1 cellular context compared by ENCODE assay signal in genomic region chr15:42490743-42491539, GRCh38.
TF ChIP-seq lines count a peak whose summit lies in the region.

TSS of gene ZNF106 (minus strand) at chr15:42491141. CDS start at chr15:42472289, 18,852 bp downstream.

TF ChIP-seq in WTC11, 78 proteins besides CTCF, POLR2A, EP300 and RAD21 (continued from another document):
- TF ChIP-seq NR2C2 (CRISPR knock-in tag; IDR thresholded peaks at IDR 0.05) (no peak), ZNF416 (CRISPR knock-in tag; IDR thresholded peaks at IDR 0.05) (no peak), TCF7 (CRISPR knock-in tag; IDR thresholded peaks at IDR 0.05; ENCODE audit: low read depth) (no peak), ZNF671 (CRISPR knock-in tag; IDR thresholded peaks at IDR 0.05) (no peak; the same call in 1 of the 2 replicates), HMGXB4 (CRISPR knock-in tag; IDR thresholded peaks at IDR 0.05) (peak; percentile 79), GABPB1 (CRISPR knock-in tag; IDR thresholded peaks at IDR 0.05) (peak; percentile 65; the same call in 1 of the 2 replicates), ZNF281 (CRISPR knock-in tag; IDR thresholded peaks at IDR 0.05) (no peak), GRHL2 (CRISPR knock-in tag; IDR thresholded peaks at IDR 0.05; ENCODE audit: insufficient replicate concordance, severe bottlenecking) (no peak)
- TF ChIP-seq, protein P1, sequence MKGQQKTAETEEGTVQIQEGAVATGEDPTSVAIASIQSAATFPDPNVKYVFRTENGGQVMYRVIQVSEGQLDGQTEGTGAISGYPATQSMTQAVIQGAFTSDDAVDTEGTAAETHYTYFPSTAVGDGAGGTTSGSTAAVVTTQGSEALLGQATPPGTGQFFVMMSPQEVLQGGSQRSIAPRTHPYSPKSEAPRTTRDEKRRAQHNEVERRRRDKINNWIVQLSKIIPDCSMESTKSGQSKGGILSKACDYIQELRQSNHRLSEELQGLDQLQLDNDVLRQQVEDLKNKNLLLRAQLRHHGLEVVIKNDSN (CRISPR knock-in tag; IDR thresholded peaks at IDR 0.05): no peak
- TF ChIP-seq, protein P2, sequence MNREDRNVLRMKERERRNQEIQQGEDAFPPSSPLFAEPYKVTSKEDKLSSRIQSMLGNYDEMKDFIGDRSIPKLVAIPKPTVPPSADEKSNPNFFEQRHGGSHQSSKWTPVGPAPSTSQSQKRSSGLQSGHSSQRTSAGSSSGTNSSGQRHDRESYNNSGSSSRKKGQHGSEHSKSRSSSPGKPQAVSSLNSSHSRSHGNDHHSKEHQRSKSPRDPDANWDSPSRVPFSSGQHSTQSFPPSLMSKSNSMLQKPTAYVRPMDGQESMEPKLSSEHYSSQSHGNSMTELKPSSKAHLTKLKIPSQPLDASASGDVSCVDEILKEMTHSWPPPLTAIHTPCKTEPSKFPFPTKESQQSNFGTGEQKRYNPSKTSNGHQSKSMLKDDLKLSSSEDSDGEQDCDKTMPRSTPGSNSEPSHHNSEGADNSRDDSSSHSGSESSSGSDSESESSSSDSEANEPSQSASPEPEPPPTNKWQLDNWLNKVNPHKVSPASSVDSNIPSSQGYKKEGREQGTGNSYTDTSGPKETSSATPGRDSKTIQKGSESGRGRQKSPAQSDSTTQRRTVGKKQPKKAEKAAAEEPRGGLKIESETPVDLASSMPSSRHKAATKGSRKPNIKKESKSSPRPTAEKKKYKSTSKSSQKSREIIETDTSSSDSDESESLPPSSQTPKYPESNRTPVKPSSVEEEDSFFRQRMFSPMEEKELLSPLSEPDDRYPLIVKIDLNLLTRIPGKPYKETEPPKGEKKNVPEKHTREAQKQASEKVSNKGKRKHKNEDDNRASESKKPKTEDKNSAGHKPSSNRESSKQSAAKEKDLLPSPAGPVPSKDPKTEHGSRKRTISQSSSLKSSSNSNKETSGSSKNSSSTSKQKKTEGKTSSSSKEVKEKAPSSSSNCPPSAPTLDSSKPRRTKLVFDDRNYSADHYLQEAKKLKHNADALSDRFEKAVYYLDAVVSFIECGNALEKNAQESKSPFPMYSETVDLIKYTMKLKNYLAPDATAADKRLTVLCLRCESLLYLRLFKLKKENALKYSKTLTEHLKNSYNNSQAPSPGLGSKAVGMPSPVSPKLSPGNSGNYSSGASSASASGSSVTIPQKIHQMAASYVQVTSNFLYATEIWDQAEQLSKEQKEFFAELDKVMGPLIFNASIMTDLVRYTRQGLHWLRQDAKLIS (CRISPR knock-in tag; IDR thresholded peaks at IDR 0.05; ENCODE audit: borderline replicate concordance): no peak
- TF ChIP-seq, protein P3, sequence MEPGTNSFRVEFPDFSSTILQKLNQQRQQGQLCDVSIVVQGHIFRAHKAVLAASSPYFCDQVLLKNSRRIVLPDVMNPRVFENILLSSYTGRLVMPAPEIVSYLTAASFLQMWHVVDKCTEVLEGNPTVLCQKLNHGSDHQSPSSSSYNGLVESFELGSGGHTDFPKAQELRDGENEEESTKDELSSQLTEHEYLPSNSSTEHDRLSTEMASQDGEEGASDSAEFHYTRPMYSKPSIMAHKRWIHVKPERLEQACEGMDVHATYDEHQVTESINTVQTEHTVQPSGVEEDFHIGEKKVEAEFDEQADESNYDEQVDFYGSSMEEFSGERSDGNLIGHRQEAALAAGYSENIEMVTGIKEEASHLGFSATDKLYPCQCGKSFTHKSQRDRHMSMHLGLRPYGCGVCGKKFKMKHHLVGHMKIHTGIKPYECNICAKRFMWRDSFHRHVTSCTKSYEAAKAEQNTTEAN (CRISPR knock-in tag; IDR thresholded peaks at IDR 0.05): no peak
- TF ChIP-seq, protein P4, sequence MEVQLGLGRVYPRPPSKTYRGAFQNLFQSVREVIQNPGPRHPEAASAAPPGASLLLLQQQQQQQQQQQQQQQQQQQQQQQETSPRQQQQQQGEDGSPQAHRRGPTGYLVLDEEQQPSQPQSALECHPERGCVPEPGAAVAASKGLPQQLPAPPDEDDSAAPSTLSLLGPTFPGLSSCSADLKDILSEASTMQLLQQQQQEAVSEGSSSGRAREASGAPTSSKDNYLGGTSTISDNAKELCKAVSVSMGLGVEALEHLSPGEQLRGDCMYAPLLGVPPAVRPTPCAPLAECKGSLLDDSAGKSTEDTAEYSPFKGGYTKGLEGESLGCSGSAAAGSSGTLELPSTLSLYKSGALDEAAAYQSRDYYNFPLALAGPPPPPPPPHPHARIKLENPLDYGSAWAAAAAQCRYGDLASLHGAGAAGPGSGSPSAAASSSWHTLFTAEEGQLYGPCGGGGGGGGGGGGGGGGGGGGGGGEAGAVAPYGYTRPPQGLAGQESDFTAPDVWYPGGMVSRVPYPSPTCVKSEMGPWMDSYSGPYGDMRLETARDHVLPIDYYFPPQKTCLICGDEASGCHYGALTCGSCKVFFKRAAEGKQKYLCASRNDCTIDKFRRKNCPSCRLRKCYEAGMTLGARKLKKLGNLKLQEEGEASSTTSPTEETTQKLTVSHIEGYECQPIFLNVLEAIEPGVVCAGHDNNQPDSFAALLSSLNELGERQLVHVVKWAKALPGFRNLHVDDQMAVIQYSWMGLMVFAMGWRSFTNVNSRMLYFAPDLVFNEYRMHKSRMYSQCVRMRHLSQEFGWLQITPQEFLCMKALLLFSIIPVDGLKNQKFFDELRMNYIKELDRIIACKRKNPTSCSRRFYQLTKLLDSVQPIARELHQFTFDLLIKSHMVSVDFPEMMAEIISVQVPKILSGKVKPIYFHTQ (CRISPR knock-in tag; IDR thresholded peaks at IDR 0.05): peak; percentile 44; the same call in 1 of the 2 replicates
- TF ChIP-seq, protein P5, sequence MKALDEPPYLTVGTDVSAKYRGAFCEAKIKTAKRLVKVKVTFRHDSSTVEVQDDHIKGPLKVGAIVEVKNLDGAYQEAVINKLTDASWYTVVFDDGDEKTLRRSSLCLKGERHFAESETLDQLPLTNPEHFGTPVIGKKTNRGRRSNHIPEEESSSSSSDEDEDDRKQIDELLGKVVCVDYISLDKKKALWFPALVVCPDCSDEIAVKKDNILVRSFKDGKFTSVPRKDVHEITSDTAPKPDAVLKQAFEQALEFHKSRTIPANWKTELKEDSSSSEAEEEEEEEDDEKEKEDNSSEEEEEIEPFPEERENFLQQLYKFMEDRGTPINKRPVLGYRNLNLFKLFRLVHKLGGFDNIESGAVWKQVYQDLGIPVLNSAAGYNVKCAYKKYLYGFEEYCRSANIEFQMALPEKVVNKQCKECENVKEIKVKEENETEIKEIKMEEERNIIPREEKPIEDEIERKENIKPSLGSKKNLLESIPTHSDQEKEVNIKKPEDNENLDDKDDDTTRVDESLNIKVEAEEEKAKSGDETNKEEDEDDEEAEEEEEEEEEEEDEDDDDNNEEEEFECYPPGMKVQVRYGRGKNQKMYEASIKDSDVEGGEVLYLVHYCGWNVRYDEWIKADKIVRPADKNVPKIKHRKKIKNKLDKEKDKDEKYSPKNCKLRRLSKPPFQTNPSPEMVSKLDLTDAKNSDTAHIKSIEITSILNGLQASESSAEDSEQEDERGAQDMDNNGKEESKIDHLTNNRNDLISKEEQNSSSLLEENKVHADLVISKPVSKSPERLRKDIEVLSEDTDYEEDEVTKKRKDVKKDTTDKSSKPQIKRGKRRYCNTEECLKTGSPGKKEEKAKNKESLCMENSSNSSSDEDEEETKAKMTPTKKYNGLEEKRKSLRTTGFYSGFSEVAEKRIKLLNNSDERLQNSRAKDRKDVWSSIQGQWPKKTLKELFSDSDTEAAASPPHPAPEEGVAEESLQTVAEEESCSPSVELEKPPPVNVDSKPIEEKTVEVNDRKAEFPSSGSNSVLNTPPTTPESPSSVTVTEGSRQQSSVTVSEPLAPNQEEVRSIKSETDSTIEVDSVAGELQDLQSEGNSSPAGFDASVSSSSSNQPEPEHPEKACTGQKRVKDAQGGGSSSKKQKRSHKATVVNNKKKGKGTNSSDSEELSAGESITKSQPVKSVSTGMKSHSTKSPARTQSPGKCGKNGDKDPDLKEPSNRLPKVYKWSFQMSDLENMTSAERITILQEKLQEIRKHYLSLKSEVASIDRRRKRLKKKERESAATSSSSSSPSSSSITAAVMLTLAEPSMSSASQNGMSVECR (CRISPR knock-in tag; IDR thresholded peaks at IDR 0.05; ENCODE audit: borderline replicate concordance): peak; percentile 87; the same call in 1 of the 2 replicates
